Comparison of ENCODE assay signal across 9 cellular contexts in genomic region chr17:75667825-75668224, GRCh38. TPM values are rescaled to one million over a fixed set of nuclear protein-coding genes. Genes with fewer than 3 reads are reported as not detected.
DNase-seq lines count a peak whose midpoint lies in the region; ATAC-seq, FAIRE-seq and TF ChIP-seq lines count a peak whose summit lies in the region.
"Had no signal": no experiment of that assay in that cellular context is flagged by ENCODE, and none has a peak within 500 bp of the region (broad histone marks: within the 10 kb centered on the region; RNA-seq: fewer than 3 reads in every experiment).

No MANE protein-coding gene starts in this region.

- no peak overlapping the region for H3K4me3 Mint-ChIP-seq in astrocyte (ENCODE audit: unreplicated experiment)
- H3K4me3 Mint-ChIP-seq: dendritic cell treated with granulocyte-macrophage colony-stimulating factor and Interleukin-4, amounts not matched to agents 40 ng/mL and 50 ng/mL, for 4 days had no signal

- H3K36me3 ChIP-seq in HCT116 (ENCODE audit: control insufficient read depth in 1 of 2, insufficient read depth in 2 of 2, low read length in 2 of 2) (peaks cover 41 to 42% of the 10 kb centered on the region in 2 experiments), astrocyte (ENCODE audit: insufficient read depth, low read length) (peaks cover 36% of the 10 kb centered on the region), left lung (peaks cover 1 to 50% of the 10 kb centered on the region in 2 donors)

- H3K4me2 ChIP-seq in HCT116 (ENCODE audit: low read length) (peak overlapping the region; percentile 81), astrocyte (ENCODE audit: low read length) (peak overlapping the region; percentile 94)

- H3K4me1 Mint-ChIP-seq in astrocyte (ENCODE audit: low read depth, unreplicated experiment): peaks cover 23% of the 10 kb centered on the region

- TF ChIP-seq CTCF in HCT116 (IDR thresholded peaks at IDR 0.05 in 2 of 3, conservative IDR thresholded peaks at IDR 0.05 in 1 of 3; ENCODE audit: borderline replicate concordance in 1 of 3, insufficient read depth in 1 of 3, low read depth in 2 of 3, low read length in 2 of 3) (no peak), astrocyte (IDR thresholded peaks at IDR 0.05; ENCODE audit: insufficient read depth, low read depth, low read length) (no peak), left lung (IDR thresholded peaks at IDR 0.05) (no peak)

- no peak overlapping the region for H2AFZ ChIP-seq in HCT116 (ENCODE audit: low read depth, low read length, poor library complexity, severe bottlenecking)
- H2AFZ ChIP-seq in astrocyte (ENCODE audit: low read depth, low read length): peak overlapping the region; percentile 84

- no peak for FAIRE-seq in astrocyte (lab: Jason Lieb, UNC)

- H3K4me3 ChIP-seq in HCT116 (replicated peaks in 1 of 2; ENCODE audit: low read depth in 1 of 2, low read length in 2 of 2) (peak overlapping the region; percentile 79 to 83), astrocyte (ENCODE audit: insufficient read depth, low read depth, low read length) (peak overlapping the region; percentile 96), left lung (peak overlapping the region; percentile 92 to 99)

- DNase-seq in HCT116 (ENCODE audit: low read depth, low spot score) (no peak), astrocyte (ENCODE audit: low read depth) (no peak), left lung (no peak), NCI-H510A (lab: John Stamatoyannopoulos, UW) (no peak), cerebellar cortex (ENCODE audit: low spot score) (no peak), germinal center (ENCODE audit: low spot score) (no peak), HPDE6-E6E7 (ENCODE audit: extremely low spot score) (no peak)

- no TSS peak for BruUV-seq in HCT116 (replicated peaks; lab: Mats Ljungman, UMichigan)

- H3K27me3 ChIP-seq in HCT116 (ENCODE audit: insufficient read depth, low read length) (no peaks in the 10 kb centered on the region), astrocyte (ENCODE audit: insufficient read depth, low read length) (no peaks in the 10 kb centered on the region), left lung (no peaks in the 10 kb centered on the region)

- ATAC-seq in HCT116 (no peak), left lung (no peak)

- peak overlapping the region; percentile 74 for H3K27ac ChIP-seq in HCT116 (ENCODE audit: low read depth, low read length)
- peak overlapping the region; percentile 96 for H3K27ac ChIP-seq in astrocyte (ENCODE audit: low read depth, low read length)
- H3K27ac ChIP-seq in left lung: peak overlapping the region in 1 of 2 donors; percentile 90
- H3K27ac ChIP-seq in temporal lobe (ENCODE audit: low read depth, low read length): peak overlapping the region; percentile 42

- H3K9me2 ChIP-seq in HCT116 (ENCODE audit: insufficient read depth): no peaks in the 10 kb centered on the region

- H3K9me3 Mint-ChIP-seq in astrocyte (ENCODE audit: unreplicated experiment): no peaks in the 10 kb centered on the region
- H3K9me3 Mint-ChIP-seq: dendritic cell treated with granulocyte-macrophage colony-stimulating factor and Interleukin-4, amounts not matched to agents 40 ng/mL and 50 ng/mL, for 4 days had no signal

- CTCF ChIA-PET in HCT116 (lab: Charles Lee): interaction anchor here (0.5 to 2.4 kb wide), 4 partner anchors 34 to 416 kb away, joined by 3 to 14 read pairs (median 6); partner anchors contain the start of gene SMIM5

- H3K9me3 ChIP-seq in HCT116 (ENCODE audit: control insufficient read depth in 1 of 2, insufficient read depth in 1 of 2, low read depth in 1 of 2, low read length in 2 of 2) (no peaks in the 10 kb centered on the region), astrocyte (ENCODE audit: insufficient read depth, low read depth, low read length) (no peaks in the 10 kb centered on the region), left lung (no peaks in the 10 kb centered on the region)

- RAD21 ChIA-PET in HCT116 (lab: Charles Lee; ENCODE audit: low non-redundant PET in 1 of 2, low total read pairs in 2 of 2, uncharacterized antibody in 2 of 2, unreplicated experiment in 2 of 2): no interaction called here

- H3K4me1 ChIP-seq in HCT116 (ENCODE audit: control insufficient read depth in 1 of 2, insufficient read depth in 2 of 2, low read length in 2 of 2) (peaks cover 13 to 19% of the 10 kb centered on the region in 2 experiments; a peak in 3 of 4 replicates), astrocyte (ENCODE audit: insufficient read depth, low read length) (peaks cover 16% of the 10 kb centered on the region), left lung (peaks cover 15 to 43% of the 10 kb centered on the region in 2 donors)

- TF ChIP-seq POLR2A in HCT116 (IDR thresholded peaks at IDR 0.05; ENCODE audit: borderline replicate concordance, extremely low read depth, insufficient read depth, insufficient read length): no peak

- H4K20me1 ChIP-seq in HCT116 (ENCODE audit: insufficient read depth) (0 out of 2 replicates have a peak, but pooled peaks cover 4% of the 10 kb centered on the region), astrocyte (ENCODE audit: insufficient read depth, low read length) (peaks cover 21% of the 10 kb centered on the region)

- peaks cover 9% of the 10 kb centered on the region for H3K36me3 Mint-ChIP-seq in astrocyte (ENCODE audit: low read depth, unreplicated experiment)

- intact Hi-C loops in HCT116 (cut with micrococcal nuclease): no loop called here
- intact Hi-C loops in left lung (cut with DNase I): no loop called here

- H3K27ac Mint-ChIP-seq in astrocyte (ENCODE audit: unreplicated experiment): no peak overlapping the region
- H3K27ac Mint-ChIP-seq: dendritic cell treated with granulocyte-macrophage colony-stimulating factor and Interleukin-4, amounts not matched to agents 40 ng/mL and 50 ng/mL, for 4 days had no signal

- H3K27me3 Mint-ChIP-seq in astrocyte (ENCODE audit: low read depth, unreplicated experiment): no peaks in the 10 kb centered on the region
- H3K27me3 Mint-ChIP-seq: dendritic cell treated with granulocyte-macrophage colony-stimulating factor and Interleukin-4, amounts not matched to agents 40 ng/mL and 50 ng/mL, for 4 days had no signal

- TF ChIP-seq RAD21 in HCT116 (IDR thresholded peaks at IDR 0.05; ENCODE audit: low read depth): no peak

- H3K9ac ChIP-seq in HCT116 (ENCODE audit: low read length) (peak overlapping the region; percentile 89), astrocyte (ENCODE audit: low read length) (peak overlapping the region; percentile 98)

- POLR2A ChIA-PET in HCT116 (lab: Charles Lee): interaction anchor here (1.0 to 1.5 kb wide), 6 partner anchors 14 to 31 kb away, joined by 3 to 6 read pairs (median 3); a partner anchor contains a TSS

- H3K79me2 ChIP-seq in HCT116 (ENCODE audit: insufficient read depth, low read length): peaks cover 77% of the 10 kb centered on the region
- H3K79me2 ChIP-seq in astrocyte (ENCODE audit: insufficient read depth, low read length): peaks cover 69% of the 10 kb centered on the region

TF ChIP-seq in HCT116, 20 proteins besides CTCF, POLR2A, EP300 and RAD21 (continues in another document):
- TF ChIP-seq ZNF274 (IDR thresholded peaks at IDR 0.05; ENCODE audit: low read depth, low read length) (no peak), ZBTB33 (IDR thresholded peaks at IDR 0.05; ENCODE audit: extremely low read depth, insufficient replicate concordance, low read length) (no peak), ELF1 (IDR thresholded peaks at IDR 0.05; ENCODE audit: borderline replicate concordance, low read depth) (no peak), ZFX (IDR thresholded peaks at IDR 0.05) (no peak), EGR1 (IDR thresholded peaks at IDR 0.05; ENCODE audit: low read depth) (no peak), EZH2 (IDR thresholded peaks at IDR 0.05) (no peak), SRF (IDR thresholded peaks at IDR 0.05; ENCODE audit: low read depth) (no peak), JUND (IDR thresholded peaks at IDR 0.05) (no peak), YY1 (IDR thresholded peaks at IDR 0.05; ENCODE audit: extremely low read depth, insufficient replicate concordance, low read depth, low read length) (no peak), SIN3A (IDR thresholded peaks at IDR 0.05; ENCODE audit: low read depth) (no peak), POLR2AphosphoS5 (IDR thresholded peaks at IDR 0.05; ENCODE audit: low read depth, low read length) (no peak), CEBPB (IDR thresholded peaks at IDR 0.05; ENCODE audit: low read depth) (no peak), FOSL1 (IDR thresholded peaks at IDR 0.05; ENCODE audit: low read depth) (no peak), SP1 (IDR thresholded peaks at IDR 0.05; ENCODE audit: low read depth) (no peak)
- TF ChIP-seq, protein P1, sequence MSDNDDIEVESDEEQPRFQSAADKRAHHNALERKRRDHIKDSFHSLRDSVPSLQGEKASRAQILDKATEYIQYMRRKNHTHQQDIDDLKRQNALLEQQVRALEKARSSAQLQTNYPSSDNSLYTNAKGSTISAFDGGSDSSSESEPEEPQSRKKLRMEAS (IDR thresholded peaks at IDR 0.05): no peak

RNA-seq across cellular contexts. Expression of gene SAP30BP, which starts 0.7 kb away (rescaled TPM):
- 149 TPM for total RNA-seq in HCT116 (2021; ENCODE audit: unreplicated experiment)
- polyA plus RNA-seq in HCT116 (2012): 107 and 111 TPM in 2 replicates
- total RNA-seq in astrocyte: 98.1 and 99.2 TPM in 2 replicates
- total RNA-seq in left lung: 10 to 100 TPM; 58.9 to 80.8 TPM
- 36.1 TPM for total RNA-seq in temporal lobe

RNA-seq across cellular contexts. Expression of gene RECQL5, which starts 0.9 kb away (rescaled TPM):
- total RNA-seq in HCT116 (2021; ENCODE audit: unreplicated experiment): 83.3 TPM
- polyA plus RNA-seq in HCT116 (2012): 55.3 and 61.6 TPM in 2 replicates
- total RNA-seq in astrocyte: 24.6 and 25.9 TPM in 2 replicates
- total RNA-seq in left lung: 10 to 100 TPM; 28.5 to 35.5 TPM
- 6.6 TPM for total RNA-seq in temporal lobe

RNA-seq across cellular contexts. Expression of gene SMIM5, which starts 34.6 kb away (rescaled TPM):
- 0.12 TPM for total RNA-seq in HCT116 (2021; ENCODE audit: unreplicated experiment)
- 0.79 and 1.0 TPM in 2 replicates for polyA plus RNA-seq in HCT116 (2012)
- 0.07 TPM in 1 of 2 replicates, not detected in the other for total RNA-seq in astrocyte
- 1 to 10 TPM; 1.0 to 1.7 TPM for total RNA-seq in left lung
- total RNA-seq in temporal lobe: 0.49 TPM

RNA-seq across cellular contexts. Expression of gene ITGB4, which starts 53.4 kb away (rescaled TPM):
- total RNA-seq in HCT116 (2021; ENCODE audit: unreplicated experiment) (568 TPM), astrocyte (2.1 and 6.6 TPM in 2 replicates), left lung (10 to 100 TPM; 44.1 to 54.8 TPM), temporal lobe (3.7 TPM)
- polyA plus RNA-seq in HCT116 (2012): 727 and 809 TPM in 2 replicates
